8 cellular contexts compared by ENCODE assay signal in the genomic region with DNA sequence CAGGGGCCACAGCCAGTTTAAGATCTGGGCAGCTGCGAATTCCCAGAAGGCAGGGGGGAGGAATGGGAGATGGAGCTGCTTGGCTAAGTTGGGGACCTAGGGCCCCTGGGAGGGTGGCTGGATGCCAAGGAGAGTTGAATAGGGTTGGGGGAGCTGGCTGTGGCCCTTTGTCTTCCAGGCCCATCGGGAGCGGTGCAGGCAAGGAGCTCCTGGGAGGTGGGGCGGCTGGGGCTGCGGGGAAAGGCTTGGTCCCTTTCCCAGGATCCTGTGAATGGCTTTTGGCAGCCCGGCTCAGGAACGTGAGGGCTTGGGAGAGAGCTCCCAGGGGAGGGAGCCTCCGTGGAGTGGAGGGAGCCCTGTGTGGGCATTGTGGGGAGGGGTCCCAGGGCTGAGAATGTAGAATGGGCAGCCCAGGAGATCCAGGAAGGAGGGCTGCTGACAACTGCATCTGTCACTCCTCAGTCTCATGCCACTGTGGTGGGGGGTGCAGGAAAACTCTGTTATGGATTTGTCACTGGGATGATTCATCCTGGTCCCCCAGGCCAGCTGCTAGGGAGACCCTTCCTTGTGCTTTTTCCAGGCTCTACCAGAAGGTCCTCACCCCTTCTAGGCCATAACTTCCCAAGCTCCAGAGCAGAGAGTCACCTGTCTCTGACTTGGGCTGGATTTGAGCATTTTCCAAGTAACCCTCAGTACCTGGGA. TPM values are rescaled to one million over a fixed set of nuclear protein-coding genes. Genes with fewer than 3 reads are reported as not detected.
DNase-seq lines count a peak whose midpoint lies in the region; ATAC-seq and TF ChIP-seq lines count a peak whose summit lies in the region.

No MANE protein-coding gene starts in this region.

- H3K27me3 Mint-ChIP-seq in effector memory CD8-positive, alpha-beta T cell, result peaks cover 4 to 22% of the 10 kb centered on the region in 2 donors
- H3K27me3 Mint-ChIP-seq in natural killer cell (ENCODE audit: low read depth in 2 of 2), result peaks cover 0 to 23% of the 10 kb centered on the region in 2 donors

- H3K9me3 ChIP-seq in AG04450 (ENCODE audit: control insufficient read depth, insufficient read depth, low read length), result no peaks in the 10 kb centered on the region; the same call in 1 of the 2 replicates

- CTCF ChIA-PET in AG04450 (lab: Charles Lee), result interaction anchor here (0.9 to 1.6 kb wide), 3 partner anchors 21 to 59 kb away, joined by 3 to 6 read pairs (median 5); no protein-coding TSS in a partner anchor

- DNase-seq in AG04450 (ENCODE audit: low read depth, low spot score) (no peak), NCI-H1092 (lab: John Stamatoyannopoulos, UW) (peak; percentile 47), natural killer cell (no peak), mesenteric fat pad (ENCODE audit: low spot score) (no peak), NCI-H510A treated with DMSO at 0.1 percent for 48 hours (lab: John Stamatoyannopoulos, UW) (no peak), NCI-H82 (lab: John Stamatoyannopoulos, UW) (no peak)
- DNase-seq in effector memory CD8-positive, alpha-beta T cell, result no peak

- H3K4me1 Mint-ChIP-seq in effector memory CD8-positive, alpha-beta T cell (ENCODE audit: low read depth in 2 of 2), result peaks cover 7 to 16% of the 10 kb centered on the region in 2 donors
- peaks cover 0 to 17% of the 10 kb centered on the region in 2 donors for H3K4me1 Mint-ChIP-seq in natural killer cell

- H3K27ac ChIP-seq in AG04450 (ENCODE audit: low read depth, low read length), result no peak overlapping the region

- POLR2A ChIA-PET in AG04450 (lab: Yijun Ruan, JAX), result interaction anchor here (1.1 kb wide), 1 partner anchor 17 kb away, joined by 3 read pairs; a partner anchor contains a TSS

- H3K36me3 Mint-ChIP-seq in effector memory CD8-positive, alpha-beta T cell (ENCODE audit: insufficient read depth), result peaks cover 12% of the 10 kb centered on the region
- H3K36me3 Mint-ChIP-seq in natural killer cell, result no peaks in the 10 kb centered on the region

- H3K4me3 ChIP-seq in AG04450 (ENCODE audit: low read depth, low read length), result peak overlapping the region; percentile 67

- no peak for ATAC-seq in effector memory CD8-positive, alpha-beta T cell (replicated peaks)
- ATAC-seq in natural killer cell, result no peak
- no peak for ATAC-seq in GM18498 (IDR thresholded peaks at IDR 0.05; ENCODE audit: unreplicated experiment)

- H3K9me3 Mint-ChIP-seq in effector memory CD8-positive, alpha-beta T cell, result no peaks in the 10 kb centered on the region
- no peaks in the 10 kb centered on the region for H3K9me3 Mint-ChIP-seq in natural killer cell

- H3K4me3 Mint-ChIP-seq in effector memory CD8-positive, alpha-beta T cell, result peak overlapping the region; percentile 65 to 73
- H3K4me3 Mint-ChIP-seq in natural killer cell, result peak overlapping the region; percentile 82

- intact Hi-C loops in natural killer cell (cut with micrococcal nuclease), result no loop called here

- TF ChIP-seq CTCF in AG04450 (IDR thresholded peaks at IDR 0.05; ENCODE audit: low read depth, low read length), result no peak
- TF ChIP-seq CTCF in natural killer cell (IDR thresholded peaks at IDR 0.05), result no peak

- H3K27ac Mint-ChIP-seq in effector memory CD8-positive, alpha-beta T cell, result peak overlapping the region in 1 of 2 donors; percentile 42
- peak overlapping the region in 1 of 2 donors; percentile 85 for H3K27ac Mint-ChIP-seq in natural killer cell

- peaks cover 8% of the 10 kb centered on the region for H3K27me3 ChIP-seq in AG04450 (ENCODE audit: control insufficient read depth, insufficient read depth, low read length)

RNA-seq across cellular contexts. Expression of a gene that starts 6.0 kb away (rescaled TPM):
- polyA plus RNA-seq in AG04450 (2011; rRNA removed), result 0.35 TPM in 1 of 2 replicates, not detected in the other
- polyA minus RNA-seq in AG04450 (2011; rRNA and poly(A)+ RNA removed), result 1.7 and 1.8 TPM in 2 replicates
- total RNA-seq in natural killer cell, result 1 to 10 TPM; 3.7 to 6.8 (median 3.9) TPM
- total RNA-seq in mesenteric fat pad, result 1.4 TPM

RNA-seq across cellular contexts. Expression of a gene that starts 15.6 kb away (rescaled TPM):
- 5.6 and 7.6 TPM in 2 replicates for polyA plus RNA-seq in AG04450 (2011; rRNA removed)
- 9.7 and 12.6 TPM in 2 replicates for polyA minus RNA-seq in AG04450 (2011; rRNA and poly(A)+ RNA removed)
- total RNA-seq in natural killer cell (10 to 100 TPM in 2 of 3 donors, 1 to 10 TPM in 1; 9.7 to 21.5 (median 13.9) TPM), mesenteric fat pad (4.2 TPM)

RNA-seq across cellular contexts. Expression of a gene that starts 16.6 kb away (rescaled TPM):
- 16.0 and 18.8 TPM in 2 replicates for polyA plus RNA-seq in AG04450 (2011; rRNA removed)
- 9.3 and 14.4 TPM in 2 replicates for polyA minus RNA-seq in AG04450 (2011; rRNA and poly(A)+ RNA removed)
- total RNA-seq in natural killer cell (10 to 100 TPM; 61.3 to 75.8 (median 67.6) TPM), mesenteric fat pad (21.5 TPM)

RNA-seq across cellular contexts. Expression of a gene that starts 21.4 kb away (rescaled TPM):
- not detected in 2 replicates for polyA plus RNA-seq in AG04450 (2011; rRNA removed)
- polyA minus RNA-seq in AG04450 (2011; rRNA and poly(A)+ RNA removed), result 0.09 and 0.17 TPM in 2 replicates
- total RNA-seq in natural killer cell, result 1 to 10 TPM in 2 of 3 donors, under 1 TPM in 1; 0.40 to 1.7 (median 1.0) TPM
- not detected for total RNA-seq in mesenteric fat pad

RNA-seq across cellular contexts. Expression of a gene that starts 53.8 kb away (rescaled TPM):
- 11.7 and 13.3 TPM in 2 replicates for polyA plus RNA-seq in AG04450 (2011; rRNA removed)
- polyA minus RNA-seq in AG04450 (2011; rRNA and poly(A)+ RNA removed), result 28.1 and 31.7 TPM in 2 replicates
- total RNA-seq in natural killer cell, result 100 to 1,000 TPM; 124 to 214 (median 141) TPM
- total RNA-seq in mesenteric fat pad, result 69.9 TPM
